In the genomic region with DNA sequence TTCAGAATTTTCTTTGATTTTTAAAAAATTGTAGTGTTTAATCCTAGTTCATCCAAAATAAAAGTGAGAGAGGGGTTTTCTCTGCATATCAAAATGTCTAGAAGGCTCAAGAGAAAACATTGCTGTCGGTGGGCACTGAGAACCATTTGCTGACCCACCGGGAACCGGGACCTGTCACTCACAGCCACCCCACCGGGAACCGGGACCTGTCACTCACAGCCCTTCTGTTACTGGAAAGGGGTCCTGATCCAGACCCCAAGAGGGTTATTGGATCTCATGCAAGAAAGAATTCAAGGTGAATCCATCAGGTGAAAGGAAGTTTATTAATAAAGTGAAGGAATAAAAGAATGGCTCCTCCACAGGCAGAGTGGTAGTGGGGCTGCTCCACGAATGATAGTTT, we compare ENCODE assay signal across 17 cellular contexts.
DNase-seq lines count a peak whose midpoint lies in the region; ATAC-seq and TF ChIP-seq lines count a peak whose summit lies in the region.
"Had no signal": no experiment of that assay in that cellular context is flagged by ENCODE, and none has a peak within 500 bp of the region (broad histone marks: within the 10 kb centered on the region; RNA-seq: fewer than 3 reads in every experiment).

No MANE protein-coding gene starts in this region.

- H3K36me3 ChIP-seq in endodermal cell (ENCODE audit: control insufficient read depth, insufficient read depth, low read length): no peaks in the 10 kb centered on the region
- H3K36me3 ChIP-seq: right lobe of liver had no signal

- H3K9me3 ChIP-seq in endodermal cell (ENCODE audit: control insufficient read depth, low read length) (no peaks in the 10 kb centered on the region), H9 (ENCODE audit: control insufficient read depth, low read depth, low read length) (no peaks in the 10 kb centered on the region)
- H3K9me3 ChIP-seq: right lobe of liver had no signal

- H2AK5ac ChIP-seq in H9 (ENCODE audit: insufficient read length, low read length): no peak overlapping the region

- H3K14ac ChIP-seq in H9 (ENCODE audit: insufficient read depth, low read length): no peak overlapping the region

- TF ChIP-seq CTCF in endodermal cell (conservative IDR thresholded peaks at IDR 0.05) (no peak), H9 (conservative IDR thresholded peaks at IDR 0.05) (no peak)

- no peak overlapping the region for H3K23ac ChIP-seq in H9 (ENCODE audit: insufficient read length, low read depth, low read length)

- no peak overlapping the region for H2BK15ac ChIP-seq in H9 (ENCODE audit: low read depth, low read length)

- no peak for ATAC-seq in activated T-cell treated with anti-CD3 and anti-CD28 coated beads, Interleukin-2, amount 50 U/mL, for 72 hours (replicated peaks in 1 of 2)
- ATAC-seq: activated CD4-positive, CD25-positive, alpha-beta regulatory T cell treated with anti-CD3 and anti-CD28 coated beads, Interleukin-2, amount 50 U/mL, for 24 hours had no signal

- peak overlapping the region; percentile 71 to 78 for H3K4me3 Mint-ChIP-seq in activated T-cell treated with anti-CD3 and anti-CD28 coated beads, Interleukin-2, amount 50 U/mL, for 72 hours
- H3K4me3 Mint-ChIP-seq in activated T-cell treated with anti-CD3 and anti-CD28 coated beads, Interleukin-2, amount 50 U/mL, for 24 hours: no peak overlapping the region
- H3K4me3 Mint-ChIP-seq in activated CD4-positive, alpha-beta memory T cell treated with anti-CD3 and anti-CD28 coated beads for 36 hours: no peak overlapping the region
- H3K4me3 Mint-ChIP-seq in endodermal cell (no peak overlapping the region), H9 (no peak overlapping the region)

- no peak overlapping the region for H4K5ac ChIP-seq in H9 (ENCODE audit: insufficient read length, low read depth, low read length)

- H3K23me2 ChIP-seq in H9 (ENCODE audit: insufficient read length, low read depth, low read length, poor library complexity, severe bottlenecking): no peaks in the 10 kb centered on the region

- no peak overlapping the region for H4K8ac ChIP-seq in H9 (replicated peaks; ENCODE audit: insufficient read length, low read depth, low read length)

- H3K9ac ChIP-seq in endodermal cell (ENCODE audit: extremely low read depth, low read length, poor library complexity, severe bottlenecking) (no peak overlapping the region), H9 (ENCODE audit: extremely low read depth, insufficient read length, low read length) (no peak overlapping the region)
- H3K9ac ChIP-seq: parathyroid adenoma had no signal

- no peak overlapping the region for H4K91ac ChIP-seq in H9 (ENCODE audit: insufficient read length, low read depth, low read length)

- H3K27ac Mint-ChIP-seq in activated T-cell treated with anti-CD3 and anti-CD28 coated beads, Interleukin-2, amount 50 U/mL, for 72 hours: no peak overlapping the region
- H3K27ac Mint-ChIP-seq in activated T-cell treated with anti-CD3 and anti-CD28 coated beads, Interleukin-2, amount 50 U/mL, for 24 hours: no peak overlapping the region
- H3K27ac Mint-ChIP-seq in activated CD4-positive, alpha-beta memory T cell treated with anti-CD3 and anti-CD28 coated beads for 36 hours: peak overlapping the region; percentile 89
- H3K27ac Mint-ChIP-seq in endodermal cell (no peak overlapping the region), H9 (no peak overlapping the region)

- H3K4ac ChIP-seq in H9 (ENCODE audit: low read depth, low read length): no peak overlapping the region

- H3K4me3 ChIP-seq in endodermal cell (ENCODE audit: low read length): no peak overlapping the region
- H3K4me3 ChIP-seq: right lobe of liver had no signal

- H3K4me1 ChIP-seq in endodermal cell (ENCODE audit: control insufficient read depth, insufficient read depth, low read length): no peaks in the 10 kb centered on the region
- no peaks in the 10 kb centered on the region; the same call in 1 of the 2 replicates for H3K4me1 ChIP-seq in H9 (ENCODE audit: insufficient read depth, low read length)
- H3K4me1 ChIP-seq: parathyroid adenoma, right lobe of liver had no signal

- no peak overlapping the region for H2AFZ ChIP-seq in H9 (ENCODE audit: low read length)
- H2AFZ ChIP-seq: parathyroid adenoma had no signal

- POLR2A ChIA-PET in activated CD4-positive, alpha-beta memory T cell treated with anti-CD3 and anti-CD28 coated beads for 36 hours (lab: Charles Lee): interaction anchor here (1.1 to 1.5 kb wide), 2 partner anchors 9 to 12 kb away, joined by 3 to 5 read pairs; no protein-coding TSS in a partner anchor

- no peak overlapping the region for H2BK120ac ChIP-seq in H9 (ENCODE audit: low read depth, low read length, poor library complexity, severe bottlenecking)

- DNase-seq in activated T-cell treated with anti-CD3 and anti-CD28 coated beads, Interleukin-2, amount 50 U/mL, for 72 hours: no peak
- no peak for DNase-seq in activated T-cell treated with anti-CD3 and anti-CD28 coated beads, Interleukin-2, amount 50 U/mL, for 24 hours
- no peak for DNase-seq in activated CD4-positive, alpha-beta memory T cell treated with anti-CD3 and anti-CD28 coated beads for 36 hours
- DNase-seq in endodermal cell (no peak), NCI-H2196 treated with DMSO at 0.1 percent for 48 hours (lab: John Stamatoyannopoulos, UW; ENCODE audit: unreplicated experiment) (no peak), midbrain (lab: John Stamatoyannopoulos, UW) (no peak), H9 (no peak), NCI-H345 treated with DMSO at 0.1 percent for 48 hours (lab: John Stamatoyannopoulos, UW; ENCODE audit: unreplicated experiment) (no peak)
- DNase-seq: amniotic stem cell, C1 segment of cervical spinal cord, cortex of kidney, DMS153, NCI-H1436 treated with DMSO at 0.1 percent for 48 hours, NCI-H510A treated with DMSO at 0.1 percent for 48 hours, right lobe of liver had no signal

- H3K56ac ChIP-seq in H9 (ENCODE audit: insufficient read length, low read depth, low read length): no peak overlapping the region

- H2BK5ac ChIP-seq in H9 (ENCODE audit: insufficient read length, low read length): no peak overlapping the region

- no peaks in the 10 kb centered on the region for H3K27me3 Mint-ChIP-seq in activated T-cell treated with anti-CD3 and anti-CD28 coated beads, Interleukin-2, amount 50 U/mL, for 72 hours (ENCODE audit: low read depth)
- H3K27me3 Mint-ChIP-seq in activated T-cell treated with anti-CD3 and anti-CD28 coated beads, Interleukin-2, amount 50 U/mL, for 24 hours: no peaks in the 10 kb centered on the region
- H3K27me3 Mint-ChIP-seq in activated CD4-positive, alpha-beta memory T cell treated with anti-CD3 and anti-CD28 coated beads for 36 hours: no peaks in the 10 kb centered on the region
- H3K27me3 Mint-ChIP-seq in endodermal cell (ENCODE audit: insufficient read depth): peaks cover 3% of the 10 kb centered on the region
- peaks cover 5% of the 10 kb centered on the region for H3K27me3 Mint-ChIP-seq in H9 (ENCODE audit: low read depth)

- no peak overlapping the region for H3T11ph ChIP-seq in H9 (ENCODE audit: low read length)

- peak overlapping the region; percentile 49 for H3K27ac ChIP-seq in endodermal cell (ENCODE audit: low read depth, low read length)
- no peak overlapping the region for H3K27ac ChIP-seq in H9 (ENCODE audit: insufficient read length, low read depth, low read length)
- H3K27ac ChIP-seq: parathyroid adenoma, right lobe of liver had no signal

- H3K27me3 ChIP-seq in endodermal cell (ENCODE audit: control insufficient read depth, insufficient read depth, low read length, poor library complexity, severe bottlenecking): no peaks in the 10 kb centered on the region
- H3K27me3 ChIP-seq in H9 (ENCODE audit: insufficient read depth, low read length): no peaks in the 10 kb centered on the region
- H3K27me3 ChIP-seq: right lobe of liver had no signal

- no peaks in the 10 kb centered on the region for H3K79me2 ChIP-seq in H9 (ENCODE audit: insufficient read depth, low read length)
- H3K79me2 ChIP-seq: parathyroid adenoma had no signal

- intact Hi-C loops in activated CD4-positive, alpha-beta memory T cell treated with anti-CD3 and anti-CD28 coated beads for 36 hours (cut with micrococcal nuclease): loop anchor here (5.0 to 10.0 kb wide), 3 partner anchors 93 to 733 kb away; partner anchors contain the start of gene RAN

- H3K4me1 Mint-ChIP-seq in activated T-cell treated with anti-CD3 and anti-CD28 coated beads, Interleukin-2, amount 50 U/mL, for 72 hours (ENCODE audit: low read depth): peaks cover 70% of the 10 kb centered on the region
- peaks cover 68% of the 10 kb centered on the region for H3K4me1 Mint-ChIP-seq in activated T-cell treated with anti-CD3 and anti-CD28 coated beads, Interleukin-2, amount 50 U/mL, for 24 hours (ENCODE audit: low read depth)
- H3K4me1 Mint-ChIP-seq in activated CD4-positive, alpha-beta memory T cell treated with anti-CD3 and anti-CD28 coated beads for 36 hours (ENCODE audit: low read depth): peaks cover 75% of the 10 kb centered on the region
- H3K4me1 Mint-ChIP-seq in endodermal cell: peaks cover 25% of the 10 kb centered on the region
- H3K4me1 Mint-ChIP-seq in H9: peaks cover 20 to 29% of the 10 kb centered on the region in 2 experiments

- peaks cover 0 to 2% of the 10 kb centered on the region in 2 donors for H3K9me3 Mint-ChIP-seq in activated T-cell treated with anti-CD3 and anti-CD28 coated beads, Interleukin-2, amount 50 U/mL, for 72 hours
- H3K9me3 Mint-ChIP-seq in activated T-cell treated with anti-CD3 and anti-CD28 coated beads, Interleukin-2, amount 50 U/mL, for 24 hours: no peaks in the 10 kb centered on the region
- H3K9me3 Mint-ChIP-seq in activated CD4-positive, alpha-beta memory T cell treated with anti-CD3 and anti-CD28 coated beads for 36 hours: no peaks in the 10 kb centered on the region
- H3K9me3 Mint-ChIP-seq in endodermal cell: no peaks in the 10 kb centered on the region
- no peaks in the 10 kb centered on the region; a peak in 1 of 5 replicates for H3K9me3 Mint-ChIP-seq in H9

- no peak overlapping the region for H3K4me2 ChIP-seq in H9 (ENCODE audit: insufficient read depth, insufficient read length, low read length)

- H3K36me3 Mint-ChIP-seq in activated T-cell treated with anti-CD3 and anti-CD28 coated beads, Interleukin-2, amount 50 U/mL, for 72 hours (ENCODE audit: insufficient read depth in 2 of 2): no peaks in the 10 kb centered on the region
- no peaks in the 10 kb centered on the region for H3K36me3 Mint-ChIP-seq in activated T-cell treated with anti-CD3 and anti-CD28 coated beads, Interleukin-2, amount 50 U/mL, for 24 hours (ENCODE audit: low read depth)
- H3K36me3 Mint-ChIP-seq in activated CD4-positive, alpha-beta memory T cell treated with anti-CD3 and anti-CD28 coated beads for 36 hours: peaks cover 2% of the 10 kb centered on the region
- H3K36me3 Mint-ChIP-seq in endodermal cell (ENCODE audit: low read depth) (no peaks in the 10 kb centered on the region), H9 (ENCODE audit: insufficient read depth in 1 of 3, low read depth in 3 of 3) (peaks cover 0 to 2% (median 0%) of the 10 kb centered on the region in 3 experiments; a peak in 1 of 7 replicates)

- no peaks in the 10 kb centered on the region for H3K79me1 ChIP-seq in H9 (ENCODE audit: insufficient read depth, low read depth, low read length, poor library complexity, severe bottlenecking)

- 80 to 96% methylated on average over 2 to 6 of the region's 6 CpGs for WGBS in endodermal cell (ENCODE audit: insufficient coverage in 1 of 2, insufficient read length in 1 of 2), 2 experiments
- WGBS in H9 (ENCODE audit: extremely low coverage, insufficient read length, low lambda C conversion rate): no CpG with 5 or more reads among the region's 6 CpGs

- CTCF ChIA-PET in activated CD4-positive, alpha-beta memory T cell treated with anti-CD3 and anti-CD28 coated beads for 36 hours (lab: Charles Lee): no interaction called here

- no peak overlapping the region for H3K18ac ChIP-seq in H9 (ENCODE audit: insufficient read length, low read depth, low read length)

- H2BK12ac ChIP-seq in H9 (ENCODE audit: insufficient read length, low read depth, low read length): no peak overlapping the region

- H4K20me1 ChIP-seq in H9 (ENCODE audit: control insufficient read depth, insufficient read depth, insufficient read length): peaks cover 2% of the 10 kb centered on the region

- H2BK20ac ChIP-seq in H9 (ENCODE audit: low read depth, low read length, poor library complexity, severe bottlenecking): no peak overlapping the region

Comparison
In these comparisons a context has a peak if more than half of its experiments do, and no peak if none do; other contexts are left out.
1. H3K4me3 Mint-ChIP-seq: peak in activated T-cell treated with anti-CD3 and anti-CD28 coated beads, Interleukin-2, amount 50 U/mL, for 72 hours (2 of 2); none in activated T-cell treated with anti-CD3 and anti-CD28 coated beads, Interleukin-2, amount 50 U/mL, for 24 hours (single experiment), activated CD4-positive, alpha-beta memory T cell treated with anti-CD3 and anti-CD28 coated beads for 36 hours (single experiment), endodermal cell (single experiment) and H9 (0 of 2).